Comparison of ENCODE assay signal across 8 cellular contexts in the genomic region with DNA sequence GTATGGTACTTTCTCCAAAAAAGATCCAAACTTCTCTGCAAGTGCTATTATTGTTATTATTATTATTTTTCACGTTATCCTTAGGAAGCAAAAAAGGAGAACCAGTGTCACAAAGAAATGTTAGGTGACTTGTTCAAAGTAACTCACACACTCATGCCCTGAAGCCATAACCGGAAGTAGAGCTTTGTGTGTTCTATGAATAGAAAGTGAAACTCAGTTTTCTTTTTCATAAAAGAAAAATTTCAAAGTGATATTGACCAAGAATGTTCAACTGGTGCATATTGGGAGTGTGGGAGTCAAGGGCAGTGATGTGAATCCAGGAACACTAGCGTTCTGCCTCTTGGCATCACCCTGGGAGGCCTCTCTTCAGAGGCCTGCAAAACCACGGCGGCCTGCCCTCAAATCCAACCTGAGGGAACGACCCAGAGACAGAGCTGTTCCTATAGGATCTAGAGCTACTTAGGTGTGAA.
DNase-seq lines count a peak whose midpoint lies in the region; ATAC-seq and TF ChIP-seq lines count a peak whose summit lies in the region.

No MANE protein-coding gene starts in this region.

- H3K27ac Mint-ChIP-seq in T-helper 1 cell treated with Interleukin-12 subunit alpha and Interleukin-12 subunit beta and Interleukin-4 antibody, amounts not matched to agents 30 μg/mL and 1 μg/mL, for 36 hours: peak overlapping the region; percentile 96

- H3K4me1 ChIP-seq in foreskin keratinocyte: peaks cover 28% of the 10 kb centered on the region

- DNase-seq in foreskin keratinocyte (no peak), DMS114 treated with DMSO at 0.1 percent for 48 hours (lab: John Stamatoyannopoulos, UW; ENCODE audit: unreplicated experiment) (no peak), cerebellar cortex (ENCODE audit: low spot score) (no peak), SW 1271 (lab: John Stamatoyannopoulos, UW) (no peak), T1000 (lab: John Stamatoyannopoulos, UW) (no peak)

- H3K36me3 Mint-ChIP-seq in T-helper 1 cell treated with Interleukin-12 subunit alpha and Interleukin-12 subunit beta and Interleukin-4 antibody, amounts not matched to agents 30 μg/mL and 1 μg/mL, for 36 hours (ENCODE audit: low read depth): peaks cover 70% of the 10 kb centered on the region

- no peaks in the 10 kb centered on the region for H3K27me3 ChIP-seq in foreskin keratinocyte

- H3K4me3 Mint-ChIP-seq in T-helper 1 cell treated with Interleukin-12 subunit alpha and Interleukin-12 subunit beta and Interleukin-4 antibody, amounts not matched to agents 30 μg/mL and 1 μg/mL, for 36 hours: peak overlapping the region; percentile 84

- H3K27ac ChIP-seq in foreskin keratinocyte: peak overlapping the region; percentile 25

- H3K4me1 Mint-ChIP-seq in T-helper 1 cell treated with Interleukin-12 subunit alpha and Interleukin-12 subunit beta and Interleukin-4 antibody, amounts not matched to agents 30 μg/mL and 1 μg/mL, for 36 hours (ENCODE audit: low read depth): peaks cover 66% of the 10 kb centered on the region

- ATAC-seq in GM18519 (IDR thresholded peaks at IDR 0.05; ENCODE audit: low FRiP score, unreplicated experiment): peak; percentile 80
- peak; percentile 77 for ATAC-seq in HG02884 (IDR thresholded peaks at IDR 0.05; ENCODE audit: unreplicated experiment)
- ATAC-seq in foreskin keratinocyte: no peak

- no peaks in the 10 kb centered on the region for H3K9me3 Mint-ChIP-seq in T-helper 1 cell treated with Interleukin-12 subunit alpha and Interleukin-12 subunit beta and Interleukin-4 antibody, amounts not matched to agents 30 μg/mL and 1 μg/mL, for 36 hours

- TF ChIP-seq CTCF in foreskin keratinocyte (conservative IDR thresholded peaks at IDR 0.05): no peak

- H3K27me3 Mint-ChIP-seq in T-helper 1 cell treated with Interleukin-12 subunit alpha and Interleukin-12 subunit beta and Interleukin-4 antibody, amounts not matched to agents 30 μg/mL and 1 μg/mL, for 36 hours (ENCODE audit: low read depth): no peaks in the 10 kb centered on the region
